1 cellular context compared by ENCODE assay signal in genomic region chr17:76726231-76726765, GRCh38.
A peak's percentile ranks its signal among the peaks of the same experiment; 100 is the strongest.
TF ChIP-seq lines count a peak whose summit lies in the region.

TSS of gene JMJD6 (minus strand) at chr17:76726606. CDS start at chr17:76726475, 131 bp downstream.

TF ChIP-seq in HepG2, 621 proteins besides CTCF, POLR2A, EP300 and RAD21 (continued from another document and continues in another):
- TF ChIP-seq ZNF710 (CRISPR knock-in tag; IDR thresholded peaks at IDR 0.05; ENCODE audit: borderline replicate concordance) = peak; percentile 81
- TF ChIP-seq ZNF607 (CRISPR knock-in tag; IDR thresholded peaks at IDR 0.05; ENCODE audit: borderline replicate concordance) = peak; percentile 26; the same call in 1 of the 2 replicates
- TF ChIP-seq CBX2 (IDR thresholded peaks at IDR 0.05; ENCODE audit: low read depth, low read length) = no peak
- no peak for TF ChIP-seq CBX2 (CRISPR knock-in tag; IDR thresholded peaks at IDR 0.05; ENCODE audit: low read depth)
- peak; percentile 14; the same call in 1 of the 2 replicates for TF ChIP-seq TCF7 (IDR thresholded peaks at IDR 0.05; ENCODE audit: low read depth)
- no peak; the same call in 2 of the 3 replicates for TF ChIP-seq MXI1 (IDR thresholded peaks at IDR 0.05; ENCODE audit: borderline replicate concordance, low read depth, low read length)
- no peak; the same call in 1 of the 2 replicates for TF ChIP-seq SAFB2 (CRISPR knock-in tag; IDR thresholded peaks at IDR 0.05; ENCODE audit: borderline replicate concordance, low read depth)
- no peak for TF ChIP-seq ZFP1 (CRISPR knock-in tag; IDR thresholded peaks at IDR 0.05)
- TF ChIP-seq CAMTA2 (CRISPR knock-in tag; IDR thresholded peaks at IDR 0.05; ENCODE audit: borderline replicate concordance) = peak; percentile 77
- TF ChIP-seq NR0B2 (CRISPR knock-in tag; IDR thresholded peaks at IDR 0.05) = 0 out of 2 replicates have a peak, but pooled peaks have one; percentile 66
- TF ChIP-seq RORA (CRISPR knock-in tag; IDR thresholded peaks at IDR 0.05) = 0 out of 2 replicates have a peak, but pooled peaks have one; percentile 53
- 0 out of 2 replicates have a peak, but pooled peaks have one; percentile 12 for TF ChIP-seq ZNF619 (CRISPR knock-in tag; IDR thresholded peaks at IDR 0.05)
- no peak for TF ChIP-seq ZNF7 (CRISPR knock-in tag; IDR thresholded peaks at IDR 0.05)
- no peak for TF ChIP-seq CENPX (CRISPR knock-in tag; IDR thresholded peaks at IDR 0.05)
- TF ChIP-seq FOXP4 (CRISPR knock-in tag; IDR thresholded peaks at IDR 0.05) = 0 out of 2 replicates have a peak, but pooled peaks have one; percentile 6
- TF ChIP-seq ZNF674 (CRISPR knock-in tag; IDR thresholded peaks at IDR 0.05; ENCODE audit: low read depth) = peak; percentile 98
- no peak; the same call in 1 of the 2 replicates for TF ChIP-seq KLF9 (CRISPR knock-in tag; IDR thresholded peaks at IDR 0.05; ENCODE audit: low read depth)
- no peak; the same call in 1 of the 2 replicates for TF ChIP-seq ZNF850 (CRISPR knock-in tag; conservative IDR thresholded peaks at IDR 0.05)
- TF ChIP-seq HOXA9 (CRISPR knock-in tag; IDR thresholded peaks at IDR 0.05; ENCODE audit: borderline replicate concordance) = no peak
- 0 out of 2 replicates have a peak, but pooled peaks have one; percentile 18 for TF ChIP-seq ADNP (CRISPR knock-in tag; IDR thresholded peaks at IDR 0.05)
- TF ChIP-seq NR2F2 (IDR thresholded peaks at IDR 0.05; ENCODE audit: borderline replicate concordance, low read depth) = peak; percentile 61; the same call in 1 of the 2 replicates
- TF ChIP-seq HDAC6 (IDR thresholded peaks at IDR 0.05; ENCODE audit: low read depth, low read length) = no peak
- TF ChIP-seq ZFYVE20 (CRISPR knock-in tag; IDR thresholded peaks at IDR 0.05; ENCODE audit: borderline replicate concordance, low read depth) = no peak
- peak; percentile 4 for TF ChIP-seq ASH2L (IDR thresholded peaks at IDR 0.05; ENCODE audit: insufficient read length, low read depth, low read length)
- TF ChIP-seq ATF1 (CRISPR knock-in tag; IDR thresholded peaks at IDR 0.05) = peak; percentile 87
- TF ChIP-seq RBM39 (IDR thresholded peaks at IDR 0.05; ENCODE audit: low read depth, low read length, poor library complexity, severe bottlenecking) = peak; percentile 12
- 0 out of 2 replicates have a peak, but pooled peaks have one; percentile 28 for TF ChIP-seq ZNF484 (CRISPR knock-in tag; IDR thresholded peaks at IDR 0.05; ENCODE audit: borderline replicate concordance, low read depth)
- TF ChIP-seq TOE1 (CRISPR knock-in tag; IDR thresholded peaks at IDR 0.05) = no peak
- no peak for TF ChIP-seq ZNF616 (CRISPR knock-in tag; IDR thresholded peaks at IDR 0.05; ENCODE audit: low read depth)
- peak; percentile 3; the same call in 1 of the 2 replicates for TF ChIP-seq BHLHE40 (IDR thresholded peaks at IDR 0.05; ENCODE audit: low read length)
- TF ChIP-seq PLRG1 (conservative IDR thresholded peaks at IDR 0.05) = no peak
- peak; percentile 87; the same call in 1 of the 2 replicates for TF ChIP-seq ZSCAN30 (CRISPR knock-in tag; IDR thresholded peaks at IDR 0.05)
- peak; percentile 53; the same call in 1 of the 2 replicates for TF ChIP-seq E2F1 (CRISPR knock-in tag; IDR thresholded peaks at IDR 0.05)
- 0 out of 2 replicates have a peak, but pooled peaks have one; percentile 26 for TF ChIP-seq ISX (CRISPR knock-in tag; conservative IDR thresholded peaks at IDR 0.05)
- TF ChIP-seq HBP1 (CRISPR knock-in tag; IDR thresholded peaks at IDR 0.05; ENCODE audit: low read depth) = no peak
- no peak for TF ChIP-seq ZNF263 (CRISPR knock-in tag; IDR thresholded peaks at IDR 0.05)
- peak; percentile 75; the same call in 1 of the 2 replicates for TF ChIP-seq CREB1 (IDR thresholded peaks at IDR 0.05)
- peak; percentile 91 for TF ChIP-seq CREB1 (CRISPR knock-in tag; IDR thresholded peaks at IDR 0.05)
- peak; percentile 45; the same call in 1 of the 2 replicates for TF ChIP-seq IKZF5 (CRISPR knock-in tag; IDR thresholded peaks at IDR 0.05)
- TF ChIP-seq ZHX1 (CRISPR knock-in tag; IDR thresholded peaks at IDR 0.05; ENCODE audit: low read depth) = peak; percentile 80
- TF ChIP-seq ZNF772 (CRISPR knock-in tag; IDR thresholded peaks at IDR 0.05) = peak; percentile 53; the same call in 1 of the 2 replicates
- TF ChIP-seq ZNF580 (CRISPR knock-in tag; IDR thresholded peaks at IDR 0.05; ENCODE audit: borderline replicate concordance, low read depth) = peak; percentile 82
- TF ChIP-seq EED (CRISPR knock-in tag; IDR thresholded peaks at IDR 0.05) = peak; percentile 94
- TF ChIP-seq ELF3 (CRISPR knock-in tag; IDR thresholded peaks at IDR 0.05) = peak; percentile 57
- TF ChIP-seq KLF12 (CRISPR knock-in tag; IDR thresholded peaks at IDR 0.05; ENCODE audit: borderline replicate concordance) = peak; percentile 85; the same call in 1 of the 2 replicates
- no peak for TF ChIP-seq SRSF4 (IDR thresholded peaks at IDR 0.05; ENCODE audit: low read depth, low read length, poor library complexity, severe bottlenecking)
- no peak; the same call in 1 of the 2 replicates for TF ChIP-seq FOXC1 (CRISPR knock-in tag; IDR thresholded peaks at IDR 0.05; ENCODE audit: borderline replicate concordance)
- peak; percentile 37; the same call in 1 of the 2 replicates for TF ChIP-seq ETV5 (CRISPR knock-in tag; IDR thresholded peaks at IDR 0.05; ENCODE audit: borderline replicate concordance)
- no peak for TF ChIP-seq FLYWCH1 (CRISPR knock-in tag; IDR thresholded peaks at IDR 0.05)
- no peak for TF ChIP-seq MAFF (IDR thresholded peaks at IDR 0.05; ENCODE audit: low read depth, low read length)
- no peak; the same call in 1 of the 2 replicates for TF ChIP-seq ZNF232 (CRISPR knock-in tag; IDR thresholded peaks at IDR 0.05; ENCODE audit: borderline replicate concordance)
- TF ChIP-seq DMTF1 (CRISPR knock-in tag; IDR thresholded peaks at IDR 0.05) = no peak
- TF ChIP-seq ZNF335 (CRISPR knock-in tag; IDR thresholded peaks at IDR 0.05) = peak; percentile 85
- no peak; the same call in 1 of the 2 replicates for TF ChIP-seq ZMYM2 (CRISPR knock-in tag; IDR thresholded peaks at IDR 0.05)
- peak; percentile 40 for TF ChIP-seq HNF4A (CRISPR knock-in tag; IDR thresholded peaks at IDR 0.05)
- TF ChIP-seq SP5 (CRISPR knock-in tag; IDR thresholded peaks at IDR 0.05; ENCODE audit: borderline replicate concordance, low read depth) = peak; percentile 88
- TF ChIP-seq ZFP90 (CRISPR knock-in tag; IDR thresholded peaks at IDR 0.05; ENCODE audit: borderline replicate concordance) = no peak
